In genomic region chr4:54961357-54961975, GRCh38 we compare ENCODE assay signal across 8 cellular contexts.
DNase-seq lines count a peak whose midpoint lies in the region; ATAC-seq, FAIRE-seq and TF ChIP-seq lines count a peak whose summit lies in the region.

No MANE protein-coding gene starts in this region.

- H3K9ac ChIP-seq in PC-3 (ENCODE audit: low read length) (no peak overlapping the region), neural cell (ENCODE audit: low read length) (no peak overlapping the region)

- ATAC-seq in HG02798 (IDR thresholded peaks at IDR 0.05; ENCODE audit: poor library complexity, unreplicated experiment) (peak; percentile 44), PC-3 (peak; percentile 88)

- H4K20me1 ChIP-seq in PC-3 (ENCODE audit: low read length): no peaks in the 10 kb centered on the region
- H4K20me1 ChIP-seq in neural cell (ENCODE audit: insufficient read depth): no peaks in the 10 kb centered on the region

- intact Hi-C loops in PC-3 (cut with micrococcal nuclease): loop anchor here (1.0 to 2.0 kb wide), 2 partner anchors 279 to 638 kb away; no protein-coding TSS in a partner anchor

- CTCF ChIA-PET in PC-3 (lab: Charles Lee): interaction anchor here (0.6 to 1.0 kb wide), 5 partner anchors 10 to 671 kb away, joined by 3 to 4 read pairs (median 4); no protein-coding TSS in a partner anchor

- H3F3A ChIP-seq in PC-3 (ENCODE audit: low read length, unreplicated experiment) (no peaks in the 10 kb centered on the region), neural cell (ENCODE audit: insufficient read depth, low read length, poor library complexity, severe bottlenecking) (no peaks in the 10 kb centered on the region)

- TF ChIP-seq EP300 in neural cell (conservative IDR thresholded peaks at IDR 0.05; ENCODE audit: poor library complexity, severe bottlenecking): no peak

- H3K27me3 ChIP-seq in PC-3 (ENCODE audit: low read length) (peaks cover 17% of the 10 kb centered on the region), neural cell (ENCODE audit: insufficient read depth, low read depth, low read length) (no peaks in the 10 kb centered on the region)

- H3K36me3 ChIP-seq in PC-3 (ENCODE audit: low read depth, low read length) (no peaks in the 10 kb centered on the region), neural cell (ENCODE audit: insufficient read depth, low read length) (no peaks in the 10 kb centered on the region)

- no peaks in the 10 kb centered on the region for H3K9me3 ChIP-seq in PC-3 (ENCODE audit: low read length)
- H3K9me3 ChIP-seq in neural cell (ENCODE audit: low read length): no peaks in the 10 kb centered on the region

- FAIRE-seq in endometrium (lab: Jason Lieb, UNC): peak; percentile 59

- H3K4me2 ChIP-seq in PC-3 (ENCODE audit: low read length): no peak overlapping the region
- H3K4me2 ChIP-seq in neural cell (ENCODE audit: low read length): no peak overlapping the region

- H3K79me2 ChIP-seq in PC-3 (ENCODE audit: low read length): no peaks in the 10 kb centered on the region
- no peaks in the 10 kb centered on the region for H3K79me2 ChIP-seq in neural cell (replicated peaks; ENCODE audit: insufficient read depth, low read length)

- no peak overlapping the region for H2AFZ ChIP-seq in PC-3 (ENCODE audit: low read length)
- H2AFZ ChIP-seq in neural cell (ENCODE audit: low read depth, low read length): no peak overlapping the region

- TF ChIP-seq CTCF in PC-3 (conservative IDR thresholded peaks at IDR 0.05; ENCODE audit: low read depth, low read length): peak; percentile 93
- TF ChIP-seq CTCF in neural cell (IDR thresholded peaks at IDR 0.05; ENCODE audit: poor library complexity, severe bottlenecking): peak; percentile 63

- TF ChIP-seq RAD21 in neural cell (conservative IDR thresholded peaks at IDR 0.05): peak; percentile 67

- POLR2A ChIA-PET in PC-3 (lab: Charles Lee; ENCODE audit: unreplicated experiment): no interaction called here

- no peak overlapping the region for H3K27ac ChIP-seq in PC-3 (ENCODE audit: low read length)
- no peak overlapping the region for H3K27ac ChIP-seq in neural cell (ENCODE audit: low read length)

- DNase-seq in EL: peak; percentile 57
- DNase-seq in PC-3: peak; percentile 66
- no peak for DNase-seq in activated effector memory CD4-positive, alpha-beta T cell treated with Interleukin-2 at 50 U/mL for 16 hours
- no peak for DNase-seq in islet precursor cell
- no peak for DNase-seq in GOT3 (lab: John Stamatoyannopoulos, UW)

- H3K9me2 ChIP-seq in PC-3 (replicated peaks; ENCODE audit: low read length) (no peaks in the 10 kb centered on the region), neural cell (ENCODE audit: insufficient read depth, low read length) (no peaks in the 10 kb centered on the region)

- H3K4me1 ChIP-seq in PC-3 (ENCODE audit: insufficient read depth, low read length): no peaks in the 10 kb centered on the region

- H3K4me3 ChIP-seq in PC-3 (ENCODE audit: low read length): no peak overlapping the region
- H3K4me3 ChIP-seq in neural cell (ENCODE audit: low read length): no peak overlapping the region

- no TSS peak for BruUV-seq in PC-3 (replicated peaks; lab: Mats Ljungman, UMichigan)

TF ChIP-seq in neural cell, 6 proteins besides CTCF, POLR2A, EP300 and RAD21:
- no peak for TF ChIP-seq EZH2 (IDR thresholded peaks at IDR 0.05; ENCODE audit: borderline replicate concordance, insufficient read depth, low read length, poor library complexity, severe bottlenecking)
- peak; percentile 71 for TF ChIP-seq SMC3 (conservative IDR thresholded peaks at IDR 0.05; ENCODE audit: poor library complexity)

Comparison
In these comparisons a context has a peak if more than half of its experiments do, and no peak if none do; other contexts are left out.
1. DNase-seq: peak in EL (single experiment) and PC-3 (single experiment); none in activated effector memory CD4-positive, alpha-beta T cell treated with Interleukin-2 at 50 U/mL for 16 hours (single experiment), islet precursor cell (single experiment) and GOT3 (single experiment).